In the genomic region with DNA sequence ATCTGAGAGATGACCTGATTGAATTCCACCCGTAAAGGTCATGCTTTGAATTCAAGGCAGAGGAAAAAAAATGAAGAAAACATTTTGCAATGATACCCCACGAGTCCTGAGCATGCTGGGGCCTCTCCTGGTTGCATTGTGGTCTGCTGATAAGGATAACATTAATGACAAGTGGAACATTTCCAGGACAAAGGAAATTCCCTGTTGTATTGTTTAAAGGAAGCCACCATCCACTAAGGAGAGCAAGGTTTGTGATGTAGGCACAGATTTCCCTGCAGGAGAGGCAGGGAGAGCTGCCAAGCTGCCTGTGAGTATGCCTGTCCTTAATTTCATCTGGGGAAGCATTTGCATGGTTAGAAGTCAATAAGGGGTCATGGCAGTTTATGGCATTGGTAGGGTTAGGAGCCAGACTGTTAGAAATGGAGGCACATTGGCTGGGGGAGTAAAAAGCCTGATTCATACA, we compare ENCODE assay signal across 8 cellular contexts. TPM values are rescaled to one million over a fixed set of nuclear protein-coding genes. Genes with fewer than 3 reads are reported as not detected.
DNase-seq lines count a peak whose midpoint lies in the region; ATAC-seq and TF ChIP-seq lines count a peak whose summit lies in the region.

No MANE protein-coding gene starts in this region.

- DNase-seq in GM12865 (ENCODE audit: low read depth) (no peak), RPMI7951 (ENCODE audit: low read depth) (peak; percentile 90), fibroblast of peridontal ligament (ENCODE audit: extremely low read depth) (peak; percentile 57), gastrocnemius medialis (no peak), testis (no peak), G401 (ENCODE audit: low spot score) (no peak), activated gamma-delta T cell (lab: John Stamatoyannopoulos, UW) (no peak)

- H3K27me3 ChIP-seq in gastrocnemius medialis: no peaks in the 10 kb centered on the region
- no peaks in the 10 kb centered on the region for H3K27me3 ChIP-seq in testis

- H3K9me3 ChIP-seq in gastrocnemius medialis (no peaks in the 10 kb centered on the region), testis (no peaks in the 10 kb centered on the region)

- TF ChIP-seq CTCF in GM12865 (IDR thresholded peaks at IDR 0.05; ENCODE audit: insufficient read depth, low read depth, low read length, missing control alignments) (no peak), gastrocnemius medialis (IDR thresholded peaks at IDR 0.05 in 4 of 5, conservative IDR thresholded peaks at IDR 0.05 in 1 of 5) (no peak), testis (IDR thresholded peaks at IDR 0.05) (no peak)

- peak overlapping the region; percentile 43 for H3K4me3 ChIP-seq in GM12865 (ENCODE audit: low read depth, low read length)
- H3K4me3 ChIP-seq in gastrocnemius medialis: no peak overlapping the region
- no peak overlapping the region for H3K4me3 ChIP-seq in testis

- H3K36me3 ChIP-seq in gastrocnemius medialis (no peaks in the 10 kb centered on the region), testis (ENCODE audit: low read depth, missing control alignments) (no peaks in the 10 kb centered on the region)

- TF ChIP-seq POLR2A in gastrocnemius medialis (IDR thresholded peaks at IDR 0.05): no peak
- no peak for TF ChIP-seq POLR2A in testis (IDR thresholded peaks at IDR 0.05)

- ATAC-seq in gastrocnemius medialis: peak; percentile 52 to 65
- no peak for ATAC-seq in HG03520 (IDR thresholded peaks at IDR 0.05; ENCODE audit: unreplicated experiment)

- in situ Hi-C loops in gastrocnemius medialis (cut with MboI; ENCODE audit: low sequenced_read_pairs in 4 of 4) (no loop called here), G401 (cut with HindIII; ENCODE audit: low sequenced_read_pairs) (no loop called here)

- intact Hi-C loops in gastrocnemius medialis (cut with DNase I; ENCODE audit: low total_unique reads) (no loop called here), testis (cut with DNase I; ENCODE audit: low total_unique reads) (no loop called here)

- 33 to 43% methylated on average over 2 of the region's 2 CpGs for WGBS in testis, 2 donors

- peaks cover 9 to 19% of the 10 kb centered on the region in 2 donors for H3K4me1 ChIP-seq in gastrocnemius medialis
- peaks cover 10% of the 10 kb centered on the region for H3K4me1 ChIP-seq in testis

- H3K27ac ChIP-seq in gastrocnemius medialis (peak overlapping the region in 3 of 4 donors; percentile 57 to 75 (median 73)), testis (peak overlapping the region in 1 of 2 donors; percentile 69)

RNA-seq across cellular contexts. Expression of a gene that starts 21.9 kb away (rescaled TPM):
- 4.8 and 7.4 TPM in 2 replicates for total RNA-seq in RPMI7951 (2014; rRNA removed; shearing (Covaris generic))
- 10 to 100 TPM in 2 of 4 donors, 1 to 10 TPM in 2; 8.4 to 16.5 (median 10.1) TPM for total RNA-seq in gastrocnemius medialis
- 10 to 100 TPM; 13.3 to 16.7 TPM for total RNA-seq in testis
- 8.7 TPM for polyA plus RNA-seq in testis (ENCODE audit: insufficient read depth, low read depth, low replicate concordance)
- total RNA-seq in G401 (2014; rRNA removed; shearing (Covaris generic)): 0.03 TPM in 1 of 2 replicates, not detected in the other

Comparison
In these comparisons a context has a peak if more than half of its experiments do, and no peak if none do; other contexts are left out.
1. DNase-seq: peak in RPMI7951 (single experiment) and fibroblast of peridontal ligament (single experiment); none in GM12865 (single experiment), gastrocnemius medialis (0 of 2), testis (single experiment), G401 (single experiment) and activated gamma-delta T cell (single experiment).